19 cellular contexts compared by ENCODE assay signal in genomic region chr15:37218351-37218916, GRCh38.
DNase-seq lines count a peak whose midpoint lies in the region; ATAC-seq, FAIRE-seq and TF ChIP-seq lines count a peak whose summit lies in the region.
"Had no signal": no experiment of that assay in that cellular context is flagged by ENCODE, and none has a peak within 500 bp of the region (broad histone marks: within the 10 kb centered on the region; RNA-seq: fewer than 3 reads in every experiment).

No MANE protein-coding gene starts in this region.

- intact Hi-C loops in GM12878 (cut with micrococcal nuclease; ENCODE audit: unreplicated experiment), result no loop called here
- intact Hi-C loops in CD8-positive, alpha-beta T cell (cut with DNase I, micrococcal nuclease), result no loop called here

- H3K27me3 Mint-ChIP-seq in stimulated activated naive B cell treated with anti-CD40 and anti-IgM and Interleukin-4, amounts not matched to agents 10 μg/mL and 1 μg/mL and 100 μg/mL, for 72 hours, result no peaks in the 10 kb centered on the region
- no peaks in the 10 kb centered on the region for H3K27me3 Mint-ChIP-seq in CD8-positive, alpha-beta T cell (ENCODE audit: low read depth)
- H3K27me3 Mint-ChIP-seq in neural progenitor cell (ENCODE audit: insufficient read depth, low read depth), result no peaks in the 10 kb centered on the region
- H3K27me3 Mint-ChIP-seq: CD4-positive, alpha-beta memory T cell had no signal

- no peaks in the 10 kb centered on the region for H3K36me3 Mint-ChIP-seq in stimulated activated naive B cell treated with anti-CD40 and anti-IgM and Interleukin-4, amounts not matched to agents 10 μg/mL and 1 μg/mL and 100 μg/mL, for 72 hours
- no peaks in the 10 kb centered on the region for H3K36me3 Mint-ChIP-seq in CD8-positive, alpha-beta T cell
- no peaks in the 10 kb centered on the region for H3K36me3 Mint-ChIP-seq in neural progenitor cell
- H3K36me3 Mint-ChIP-seq: CD4-positive, alpha-beta memory T cell had no signal

- in situ Hi-C loops in GM12878 (cut with MboI), result no loop called here

- SMC1A ChIA-PET in GM12878 (lab: Charles Lee; ENCODE audit: uncharacterized antibody, unreplicated experiment), result no interaction called here

- H3K9me3 ChIP-seq in GM12878 (replicated peaks; ENCODE audit: control insufficient read depth, insufficient read depth, low read length), result no peaks in the 10 kb centered on the region
- no peaks in the 10 kb centered on the region for H3K9me3 ChIP-seq in CD8-positive, alpha-beta T cell (ENCODE audit: low read length)
- no peaks in the 10 kb centered on the region for H3K9me3 ChIP-seq in neural progenitor cell (ENCODE audit: low read depth)
- H3K9me3 ChIP-seq: A549, BE2C had no signal

- H3K4me2 ChIP-seq in GM12878 (ENCODE audit: control insufficient read depth, insufficient read depth) (no peak overlapping the region), neural progenitor cell (no peak overlapping the region)
- H3K4me2 ChIP-seq: A549 had no signal

- POLR2A ChIA-PET in GM12878 (lab: Charles Lee), result no interaction called here
- POLR2A ChIA-PET in CD8-positive, alpha-beta T cell (lab: Charles Lee), result no interaction called here

- RAD21 ChIA-PET in GM12878 (lab: Charles Lee; ENCODE audit: unreplicated experiment), result no interaction called here

- H3K9ac ChIP-seq in GM12878 (ENCODE audit: control insufficient read depth, insufficient read depth, low read length) (no peak overlapping the region), neural progenitor cell (no peak overlapping the region)

- H3K4me3 ChIP-seq in GM12878 (no peak overlapping the region), neural progenitor cell (no peak overlapping the region)
- H3K4me3 ChIP-seq in CD8-positive, alpha-beta T cell (ENCODE audit: low read depth, low read length), result no peak overlapping the region
- H3K4me3 ChIP-seq: A549 had no signal

- no peak for FAIRE-seq in GM12878 (lab: Jason Lieb, UNC)
- FAIRE-seq: A549, D721Med, G401.6, HTR-8/SVneo had no signal

- H3K36me3 ChIP-seq in GM12878 (ENCODE audit: control insufficient read depth in 2 of 2, insufficient read depth in 2 of 2, low read length in 1 of 2) (no peaks in the 10 kb centered on the region), neural progenitor cell (no peaks in the 10 kb centered on the region)
- no peaks in the 10 kb centered on the region for H3K36me3 ChIP-seq in CD8-positive, alpha-beta T cell (ENCODE audit: insufficient read depth, low read length)
- H3K36me3 ChIP-seq: BE2C had no signal

- WGBS in GM12878 (ENCODE audit: insufficient coverage, insufficient replicate concordance, low lambda C conversion rate, missing lambda C conversion rate), result 0% methylated on average over 4 of the region's 4 CpGs

- no peak for TF ChIP-seq RAD21 in GM12878 (IDR thresholded peaks at IDR 0.05; ENCODE audit: insufficient read depth, low read depth, low read length)

- no peak overlapping the region for H3K27ac Mint-ChIP-seq in stimulated activated naive B cell treated with anti-CD40 and anti-IgM and Interleukin-4, amounts not matched to agents 10 μg/mL and 1 μg/mL and 100 μg/mL, for 72 hours
- H3K27ac Mint-ChIP-seq in CD8-positive, alpha-beta T cell, result no peak overlapping the region
- H3K27ac Mint-ChIP-seq in neural progenitor cell, result no peak overlapping the region
- H3K27ac Mint-ChIP-seq: CD4-positive, alpha-beta memory T cell; H9 had no signal

- no peak for TF ChIP-seq CTCF in GM12878 (IDR thresholded peaks at IDR 0.05 in 2 of 3, conservative IDR thresholded peaks at IDR 0.05 in 1 of 3; ENCODE audit: control insufficient read depth in 2 of 3, extremely low read depth in 1 of 3, insufficient read depth in 1 of 3, low read depth in 3 of 3, low read length in 3 of 3)
- TF ChIP-seq CTCF in CD8-positive, alpha-beta T cell (IDR thresholded peaks at IDR 0.05), result no peak
- no peak for TF ChIP-seq CTCF in neural progenitor cell (IDR thresholded peaks at IDR 0.05)

- CTCF ChIA-PET in GM12878 (lab: Yijun Ruan, JAX), result no interaction called here
- CTCF ChIA-PET in CD8-positive, alpha-beta T cell (lab: Charles Lee), result no interaction called here

- peaks cover 0 to 4% of the 10 kb centered on the region in 2 donors for H3K9me3 Mint-ChIP-seq in stimulated activated naive B cell treated with anti-CD40 and anti-IgM and Interleukin-4, amounts not matched to agents 10 μg/mL and 1 μg/mL and 100 μg/mL, for 72 hours
- no peaks in the 10 kb centered on the region for H3K9me3 Mint-ChIP-seq in CD8-positive, alpha-beta T cell
- peaks cover 3% of the 10 kb centered on the region for H3K9me3 Mint-ChIP-seq in neural progenitor cell

- peak; percentile 75 for ATAC-seq in HG02610 (IDR thresholded peaks at IDR 0.05; ENCODE audit: unreplicated experiment)
- ATAC-seq in GM12878, result peak; percentile 38; the same call in 2 of the 3 replicates
- ATAC-seq in stimulated activated naive B cell treated with anti-CD40 and anti-IgM and Interleukin-4, amounts not matched to agents 10 μg/mL and 1 μg/mL and 100 μg/mL, for 72 hours (replicated peaks), result peak; percentile 33 to 61
- no peak for ATAC-seq in CD8-positive, alpha-beta T cell
- ATAC-seq: A549 had no signal

- H3K27ac ChIP-seq in GM12878 (ENCODE audit: control insufficient read depth, insufficient read depth), result no peak overlapping the region
- no peak overlapping the region for H3K27ac ChIP-seq in CD8-positive, alpha-beta T cell (ENCODE audit: low read depth, low read length)
- H3K27ac ChIP-seq in neural progenitor cell, result no peak overlapping the region
- H3K27ac ChIP-seq: A549 had no signal

- DNase-seq in NCI-H69 (lab: John Stamatoyannopoulos, UW) (peak; percentile 12), GM12878 (ENCODE audit: low read depth, low spot score) (no peak), neural progenitor cell (ENCODE audit: low spot score) (no peak), foreskin melanocyte (no peak)
- no peak for DNase-seq in stimulated activated naive B cell treated with anti-CD40 and anti-IgM and Interleukin-4, amounts not matched to agents 10 μg/mL and 1 μg/mL and 100 μg/mL, for 72 hours
- no peak for DNase-seq in CD8-positive, alpha-beta T cell
- DNase-seq: CD4-positive, alpha-beta memory T cell; COR-L47; DMS153; DMS79 treated with DMSO at 0.1 percent for 48 hours; EL; GOT3; H9 had no signal

- TF ChIP-seq POLR2A in GM12878 (IDR thresholded peaks at IDR 0.05; ENCODE audit: low read depth, low read length), result no peak

- no peak overlapping the region for H2AFZ ChIP-seq in GM12878 (ENCODE audit: control insufficient read depth, low read depth, low read length)
- H2AFZ ChIP-seq in neural progenitor cell (replicated peaks), result no peak overlapping the region

- H3K27me3 ChIP-seq in GM12878 (replicated peaks in 1 of 2; ENCODE audit: control insufficient read depth in 2 of 2, insufficient read depth in 2 of 2, low read length in 1 of 2), result no peaks in the 10 kb centered on the region
- no peaks in the 10 kb centered on the region for H3K27me3 ChIP-seq in CD8-positive, alpha-beta T cell (ENCODE audit: insufficient read depth, low read length)
- H3K27me3 ChIP-seq in neural progenitor cell, result no peaks in the 10 kb centered on the region
- H3K27me3 ChIP-seq: BE2C had no signal

- H3K79me2 ChIP-seq in GM12878 (ENCODE audit: control insufficient read depth, insufficient read depth, low read length) (no peaks in the 10 kb centered on the region), neural progenitor cell (ENCODE audit: low read depth) (no peaks in the 10 kb centered on the region)

- H4K20me1 ChIP-seq in GM12878 (ENCODE audit: control insufficient read depth, insufficient read depth) (no peaks in the 10 kb centered on the region), neural progenitor cell (ENCODE audit: low read depth) (no peaks in the 10 kb centered on the region)

- no peak for TF ChIP-seq EP300 in GM12878 (IDR thresholded peaks at IDR 0.05; ENCODE audit: borderline replicate concordance in 1 of 2, control insufficient read depth in 1 of 2, low read depth in 2 of 2, low read length in 2 of 2)

- no peaks in the 10 kb centered on the region for H3K4me1 ChIP-seq in GM12878 (ENCODE audit: control insufficient read depth, insufficient read depth, low read length)
- no peaks in the 10 kb centered on the region for H3K4me1 ChIP-seq in CD8-positive, alpha-beta T cell (ENCODE audit: insufficient read depth, low read length)
- no peaks in the 10 kb centered on the region for H3K4me1 ChIP-seq in neural progenitor cell
- H3K4me1 ChIP-seq: A549 had no signal

- H3F3A ChIP-seq in neural progenitor cell (ENCODE audit: low read depth), result no peaks in the 10 kb centered on the region

- no TSS peak for BruUV-seq in GM12878 (replicated peaks; lab: Mats Ljungman, UMichigan)

- no peaks in the 10 kb centered on the region for H3K4me1 Mint-ChIP-seq in stimulated activated naive B cell treated with anti-CD40 and anti-IgM and Interleukin-4, amounts not matched to agents 10 μg/mL and 1 μg/mL and 100 μg/mL, for 72 hours
- H3K4me1 Mint-ChIP-seq in CD8-positive, alpha-beta T cell (ENCODE audit: low read depth), result no peaks in the 10 kb centered on the region
- H3K4me1 Mint-ChIP-seq in neural progenitor cell, result no peaks in the 10 kb centered on the region
- H3K4me1 Mint-ChIP-seq: CD4-positive, alpha-beta memory T cell; H9 had no signal

- no peak overlapping the region for H3K4me3 Mint-ChIP-seq in stimulated activated naive B cell treated with anti-CD40 and anti-IgM and Interleukin-4, amounts not matched to agents 10 μg/mL and 1 μg/mL and 100 μg/mL, for 72 hours
- H3K4me3 Mint-ChIP-seq in CD8-positive, alpha-beta T cell, result no peak overlapping the region
- no peak overlapping the region for H3K4me3 Mint-ChIP-seq in neural progenitor cell
- H3K4me3 Mint-ChIP-seq: CD4-positive, alpha-beta memory T cell; H9 had no signal

TF ChIP-seq in GM12878, 131 proteins besides CTCF, POLR2A, EP300 and RAD21:
- TF ChIP-seq TCF3 (IDR thresholded peaks at IDR 0.05; ENCODE audit: borderline replicate concordance, insufficient read depth, low read depth, low read length), result no peak
- no peak for TF ChIP-seq TCF7 (IDR thresholded peaks at IDR 0.05; ENCODE audit: borderline replicate concordance)
- TF ChIP-seq, protein P1, sequence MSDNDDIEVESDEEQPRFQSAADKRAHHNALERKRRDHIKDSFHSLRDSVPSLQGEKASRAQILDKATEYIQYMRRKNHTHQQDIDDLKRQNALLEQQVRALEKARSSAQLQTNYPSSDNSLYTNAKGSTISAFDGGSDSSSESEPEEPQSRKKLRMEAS (IDR thresholded peaks at IDR 0.05; ENCODE audit: low read depth, low read length), result no peak
- 0 out of 2 replicates have a peak, but pooled peaks have one; percentile 29 for TF ChIP-seq RFX5 (IDR thresholded peaks at IDR 0.05; ENCODE audit: low read depth, low read length)
- TF ChIP-seq NR2F1 (conservative IDR thresholded peaks at IDR 0.05), result no peak
- TF ChIP-seq ZBED1 (IDR thresholded peaks at IDR 0.05; ENCODE audit: borderline replicate concordance), result no peak
